ENCODE assay signal across 21 cellular contexts in the genomic region with DNA sequence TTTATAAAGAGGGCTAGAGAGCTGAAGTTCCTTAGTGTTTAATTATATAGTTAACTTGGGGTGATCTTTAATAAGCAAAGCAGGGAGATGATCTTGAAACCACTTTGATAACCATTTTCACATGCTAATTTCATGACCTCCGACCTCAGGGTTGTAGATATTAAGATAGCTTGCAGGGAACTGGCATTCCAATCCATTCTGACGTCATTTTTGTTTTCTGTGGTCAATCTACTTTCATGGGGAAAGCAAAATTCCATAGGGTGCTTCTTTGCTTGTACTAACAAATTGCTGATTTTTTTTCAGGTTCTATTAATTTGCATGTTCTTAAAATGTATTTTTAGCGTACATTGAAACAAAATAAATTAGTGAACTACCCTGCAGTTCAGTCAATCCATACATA.
"Had no signal": no experiment of that assay in that cellular context is flagged by ENCODE, and none has a peak within 500 bp of the region (broad histone marks: within the 10 kb centered on the region; RNA-seq: fewer than 3 reads in every experiment).

No MANE protein-coding gene starts in this region.

- H3K36me3 ChIP-seq: SJSA1 had no signal

- H3K27ac ChIP-seq: KMS-11, SJSA1, SK-N-MC had no signal

- H3K4me2 ChIP-seq: KMS-11 had no signal

- H3K4me3 ChIP-seq: K562, SJSA1, SK-N-MC had no signal

- ATAC-seq: K562, T-cell had no signal

- DNase-seq: Kasumi-1, MV-4-11, NCI-H1048, NCI-H1105, NCI-H1417 treated with DMSO at 0.1 percent for 48 hours, NCI-H146, NCI-H1694 treated with DMSO at 0.1 percent for 48 hours, NCI-H1930, NCI-H2107, NCI-H2227 treated with DMSO at 0.1 percent for 48 hours, NCI-H524, NCI-H526 treated with DMSO at 0.1 percent for 48 hours, Right ventricle myocardium superior, RPMI8226, SIG-M5, SW 1271, T-cell had no signal

- H3K4me1 ChIP-seq: SJSA1 had no signal

- H3K9me3 ChIP-seq: SJSA1 had no signal

- H3K27me3 ChIP-seq: SJSA1 had no signal
